ENCODE assay signal across 16 cellular contexts in genomic region chr15:99986297-99987118, GRCh38.
DNase-seq lines count a peak whose midpoint lies in the region; ATAC-seq, FAIRE-seq and TF ChIP-seq lines count a peak whose summit lies in the region.
"Had no signal": no experiment of that assay in that cellular context is flagged by ENCODE, and none has a peak within 500 bp of the region (broad histone marks: within the 10 kb centered on the region; RNA-seq: fewer than 3 reads in every experiment).

No MANE protein-coding gene starts in this region.

- intact Hi-C loops in Right ventricle myocardium superior (cut with DNase I) (no loop called here), left cardiac atrium (cut with DNase I) (no loop called here), body of pancreas (cut with DNase I) (no loop called here), lower lobe of right lung (cut with DNase I) (no loop called here)

- DNase-seq in Right ventricle myocardium superior = no peak
- no peak for DNase-seq in left cardiac atrium
- DNase-seq in body of pancreas = no peak
- peak; percentile 12 for DNase-seq in lower lobe of right lung
- no peak for DNase-seq in type B pancreatic cell (ENCODE audit: extremely low spot score, unreplicated experiment)
- DNase-seq in D721Med (ENCODE audit: insufficient read length, low spot score) = no peak
- no peak for DNase-seq in activated CD8-positive, alpha-beta memory T cell treated with anti-CD3 and anti-CD28 coated beads, Interleukin-2, amount 50 U/mL, for 48 hours
- DNase-seq: activated CD4-positive, alpha-beta T cell treated with anti-CD3 and anti-CD28 coated beads for 48 hours; left lung; NCI-H2081; NK-92 treated with Interleukin-12 subunit alpha and Interleukin-12 subunit beta, amount 100 ng/mL, for 24 hours had no signal

- peak overlapping the region; percentile 22 for H3K4me3 Mint-ChIP-seq in type B pancreatic cell
- H3K4me3 Mint-ChIP-seq: activated T-helper 17 cell treated with anti-CD3 and anti-CD28 coated beads, Interleukin-2, amount 50 U/mL, for 72 hours had no signal

- H3K4me1 ChIP-seq in body of pancreas (peaks cover 9% of the 10 kb centered on the region), lower lobe of right lung (peaks cover 6% of the 10 kb centered on the region)
- H3K4me1 ChIP-seq: upper lobe of right lung had no signal

- peaks cover 6% of the 10 kb centered on the region for H3K36me3 Mint-ChIP-seq in type B pancreatic cell

- H3K27me3 Mint-ChIP-seq in type B pancreatic cell = peaks cover 6% of the 10 kb centered on the region
- H3K27me3 Mint-ChIP-seq: activated T-helper 17 cell treated with anti-CD3 and anti-CD28 coated beads, Interleukin-2, amount 50 U/mL, for 72 hours had no signal

- TF ChIP-seq CTCF in body of pancreas (IDR thresholded peaks at IDR 0.05) = no peak
- TF ChIP-seq CTCF in lower lobe of right lung (IDR thresholded peaks at IDR 0.05) = no peak
- no peak for TF ChIP-seq CTCF in type B pancreatic cell (conservative IDR thresholded peaks at IDR 0.05)
- TF ChIP-seq CTCF in D721Med (IDR thresholded peaks at IDR 0.05; ENCODE audit: insufficient read depth, missing control alignments) = no peak

- FAIRE-seq in D721Med (lab: Jason Lieb, UNC) = no peak
- FAIRE-seq: endometrium had no signal

- WGBS in body of pancreas, 2 donors = 42 to 63% methylated on average over 8 to 9 of the region's 9 CpGs

- H3K4me3 ChIP-seq in body of pancreas (no peak overlapping the region), lower lobe of right lung (no peak overlapping the region)
- H3K4me3 ChIP-seq: left lung, upper lobe of right lung had no signal

- H3K9me3 ChIP-seq in body of pancreas (no peaks in the 10 kb centered on the region), lower lobe of right lung (no peaks in the 10 kb centered on the region)
- H3K9me3 ChIP-seq: left lung, neutrophil, upper lobe of right lung had no signal

- ATAC-seq in Right ventricle myocardium superior (ENCODE audit: poor library complexity) (peak; percentile 34), left cardiac atrium (no peak), body of pancreas (peak; percentile 9), lower lobe of right lung (peak in 1 of 2 donors; percentile 8), HG03442 (IDR thresholded peaks at IDR 0.05; ENCODE audit: unreplicated experiment) (no peak)
- ATAC-seq: activated T-helper 17 cell treated with anti-CD3 and anti-CD28 coated beads, Interleukin-2, amount 50 U/mL, for 72 hours; left lung; upper lobe of right lung had no signal

- H3K4me1 Mint-ChIP-seq in type B pancreatic cell (ENCODE audit: unreplicated experiment) = peaks cover 22% of the 10 kb centered on the region
- H3K4me1 Mint-ChIP-seq: activated T-helper 17 cell treated with anti-CD3 and anti-CD28 coated beads, Interleukin-2, amount 50 U/mL, for 72 hours had no signal

- H3K9me3 Mint-ChIP-seq in type B pancreatic cell = peaks cover 4% of the 10 kb centered on the region

- H3K27ac ChIP-seq in body of pancreas (peak overlapping the region in 1 of 4 donors; percentile 15), lower lobe of right lung (no peak overlapping the region)
- H3K27ac ChIP-seq: left lung, neutrophil, upper lobe of right lung had no signal

- no peaks in the 10 kb centered on the region for H3K27me3 ChIP-seq in body of pancreas
- H3K27me3 ChIP-seq in lower lobe of right lung (ENCODE audit: low read depth) = no peaks in the 10 kb centered on the region
- H3K27me3 ChIP-seq: upper lobe of right lung had no signal

- H3K27ac Mint-ChIP-seq in type B pancreatic cell = peak overlapping the region; percentile 81
- H3K27ac Mint-ChIP-seq: activated T-helper 17 cell treated with anti-CD3 and anti-CD28 coated beads, Interleukin-2, amount 50 U/mL, for 72 hours had no signal

- no peak for TF ChIP-seq POLR2A in body of pancreas (IDR thresholded peaks at IDR 0.05)

- no peaks in the 10 kb centered on the region for H3K36me3 ChIP-seq in body of pancreas (replicated peaks in 1 of 2; ENCODE audit: insufficient read depth in 1 of 2, low read depth in 2 of 2)
- no peaks in the 10 kb centered on the region for H3K36me3 ChIP-seq in lower lobe of right lung
- H3K36me3 ChIP-seq: left lung, neutrophil, upper lobe of right lung had no signal

Comparison
In these comparisons a context has a peak if more than half of its experiments do, and no peak if none do; other contexts are left out.
1. ATAC-seq: peak in Right ventricle myocardium superior (single experiment) and body of pancreas (single experiment); none in left cardiac atrium (0 of 2) and HG03442 (single experiment).